Comparison of ENCODE assay signal across 9 cellular contexts in the genomic region with DNA sequence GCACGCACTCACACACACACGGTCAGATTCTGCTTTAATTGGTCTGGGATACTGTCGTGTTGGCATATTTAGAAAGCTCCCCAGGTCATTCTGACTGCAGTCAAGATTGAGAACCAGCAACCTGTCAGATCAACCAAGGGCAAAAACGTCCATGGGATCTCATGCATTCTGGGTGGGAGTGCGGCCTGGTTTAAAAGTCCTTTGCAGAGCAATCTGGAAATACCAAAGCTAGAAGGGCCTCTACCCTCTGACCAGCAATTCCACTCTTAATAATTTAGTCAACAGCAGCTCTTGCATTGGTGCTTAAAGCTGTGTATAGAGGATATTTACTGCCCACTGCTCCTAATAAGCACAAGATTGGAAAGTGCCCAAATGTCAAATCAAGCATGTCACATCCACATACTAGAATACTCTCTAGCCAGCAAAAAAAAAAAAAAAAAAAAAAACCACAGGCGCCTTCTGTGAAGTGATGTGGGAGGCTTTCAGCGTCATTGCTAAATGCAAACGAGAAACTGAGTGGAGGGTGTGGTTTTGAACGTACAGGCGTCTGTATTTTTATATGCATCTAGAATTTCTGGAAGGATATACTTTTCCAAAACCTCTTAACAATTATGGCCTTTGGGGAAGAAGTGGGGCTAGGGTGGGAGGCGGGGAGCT. TPM values are rescaled to one million over a fixed set of nuclear protein-coding genes. Genes with fewer than 3 reads are reported as not detected.
DNase-seq lines count a peak whose midpoint lies in the region; ATAC-seq and TF ChIP-seq lines count a peak whose summit lies in the region.
"Had no signal": no experiment of that assay in that cellular context is flagged by ENCODE, and none has a peak within 500 bp of the region (broad histone marks: within the 10 kb centered on the region; RNA-seq: fewer than 3 reads in every experiment).

No MANE protein-coding gene starts in this region.

- ATAC-seq in sciatic nerve = peak; percentile 27
- ATAC-seq in HG03135 (IDR thresholded peaks at IDR 0.05; ENCODE audit: unreplicated experiment) = no peak

- no peak for DNase-seq in activated CD4-positive, alpha-beta T cell treated with anti-CD3 and anti-CD28 coated beads, Interleukin-2, amount 10 ng/mL, durations not matched to agents 24 days and 14 days
- no peak for DNase-seq in activated CD4-positive, alpha-beta T cell treated with anti-CD3 and anti-CD28 coated beads for 4 hours
- DNase-seq in NCI-H446 treated with DMSO at 0.1 percent for 48 hours (lab: John Stamatoyannopoulos, UW) (peak; percentile 25), sciatic nerve (ENCODE audit: low spot score) (no peak), NCI-H748 (lab: John Stamatoyannopoulos, UW; ENCODE audit: unreplicated experiment) (no peak), NCI-H2081 (lab: John Stamatoyannopoulos, UW) (no peak)

- H3K27me3 Mint-ChIP-seq in activated CD4-positive, alpha-beta T cell treated with anti-CD3 and anti-CD28 coated beads, Interleukin-2, amount 10 ng/mL, durations not matched to agents 24 days and 14 days = peaks cover 5% of the 10 kb centered on the region
- peaks cover 11% of the 10 kb centered on the region for H3K27me3 Mint-ChIP-seq in brain

- peaks cover 12% of the 10 kb centered on the region for H3K4me1 Mint-ChIP-seq in activated CD4-positive, alpha-beta T cell treated with anti-CD3 and anti-CD28 coated beads, Interleukin-2, amount 10 ng/mL, durations not matched to agents 24 days and 14 days
- H3K4me1 Mint-ChIP-seq in brain = peaks cover 26% of the 10 kb centered on the region

- no peaks in the 10 kb centered on the region for H3K36me3 Mint-ChIP-seq in activated CD4-positive, alpha-beta T cell treated with anti-CD3 and anti-CD28 coated beads, Interleukin-2, amount 10 ng/mL, durations not matched to agents 24 days and 14 days (ENCODE audit: low read depth)
- H3K36me3 Mint-ChIP-seq in brain = no peaks in the 10 kb centered on the region
- H3K36me3 Mint-ChIP-seq: IgD-negative memory B cell had no signal

- intact Hi-C loops in activated CD4-positive, alpha-beta T cell treated with anti-CD3 and anti-CD28 coated beads, Interleukin-2, amount 10 ng/mL, durations not matched to agents 24 days and 14 days (cut with micrococcal nuclease) = no loop called here
- intact Hi-C loops in sciatic nerve (cut with DNase I) = no loop called here

- no peak for TF ChIP-seq CTCF in brain (conservative IDR thresholded peaks at IDR 0.05)

- H3K4me3 Mint-ChIP-seq in activated CD4-positive, alpha-beta T cell treated with anti-CD3 and anti-CD28 coated beads, Interleukin-2, amount 10 ng/mL, durations not matched to agents 24 days and 14 days = peak overlapping the region; percentile 59
- H3K4me3 Mint-ChIP-seq in brain = peak overlapping the region; percentile 28 to 77 (median 71)

- H3K9me3 Mint-ChIP-seq in activated CD4-positive, alpha-beta T cell treated with anti-CD3 and anti-CD28 coated beads, Interleukin-2, amount 10 ng/mL, durations not matched to agents 24 days and 14 days = no peaks in the 10 kb centered on the region
- H3K9me3 Mint-ChIP-seq in brain = peaks cover 0 to 2% (median 0%) of the 10 kb centered on the region in 5 experiments
- H3K9me3 Mint-ChIP-seq: IgD-negative memory B cell had no signal

- peak overlapping the region; percentile 48 for H3K27ac Mint-ChIP-seq in activated CD4-positive, alpha-beta T cell treated with anti-CD3 and anti-CD28 coated beads, Interleukin-2, amount 10 ng/mL, durations not matched to agents 24 days and 14 days
- no peak overlapping the region for H3K27ac Mint-ChIP-seq in brain

RNA-seq across cellular contexts. Expression of a gene that starts 44.8 kb away (rescaled TPM):
- 0.05 TPM in 1 of 2 replicates, not detected in the other for total RNA-seq in activated CD4-positive, alpha-beta T cell treated with anti-CD3 and anti-CD28 coated beads, Interleukin-2, amount 10 ng/mL, durations not matched to agents 24 days and 14 days
- polyA plus RNA-seq in brain (ENCODE audit: insufficient read depth, low read depth, low replicate concordance) = 11.6 TPM
- 139 TPM for total RNA-seq in sciatic nerve

Comparison
In these comparisons a context has a peak if more than half of its experiments do, and no peak if none do; other contexts are left out.
1. RNA of a gene that starts 44.8 kb away (total RNA-seq): 139 TPM in sciatic nerve (single experiment); 0.05 TPM in activated CD4-positive, alpha-beta T cell treated with anti-CD3 and anti-CD28 coated beads, Interleukin-2, amount 10 ng/mL, durations not matched to agents 24 days and 14 days; every median in the first group is over 100 times any median in the second.